Comparison of ENCODE assay signal across 14 cellular contexts in genomic region chr9:131960805-131961495, GRCh38.
DNase-seq lines count a peak whose midpoint lies in the region; ATAC-seq and TF ChIP-seq lines count a peak whose summit lies in the region.
"Had no signal": no experiment of that assay in that cellular context is flagged by ENCODE, and none has a peak within 500 bp of the region (broad histone marks: within the 10 kb centered on the region; RNA-seq: fewer than 3 reads in every experiment).

No MANE protein-coding gene starts in this region.

- no peak overlapping the region for H3K4me3 ChIP-seq in gastrocnemius medialis
- no peak overlapping the region for H3K4me3 ChIP-seq in esophagus muscularis mucosa
- H3K4me3 ChIP-seq: BLaER1 treated with 17β-estradiol and CSF1 and Interleukin-3, amounts not matched to agents 10 nM and 100 nM; vagina had no signal

- no peaks in the 10 kb centered on the region for H3K9me3 Mint-ChIP-seq in brain
- H3K9me3 Mint-ChIP-seq in chondrocyte (ENCODE audit: low read depth) = no peaks in the 10 kb centered on the region
- H3K9me3 Mint-ChIP-seq: HFFc6, WTC11 had no signal

- no peaks in the 10 kb centered on the region for H3K27me3 Mint-ChIP-seq in brain
- H3K27me3 Mint-ChIP-seq in chondrocyte (ENCODE audit: low read depth) = no peaks in the 10 kb centered on the region

- peak; percentile 38 to 41 for ATAC-seq in gastrocnemius medialis
- ATAC-seq: WTC11 had no signal

- H3K4me3 Mint-ChIP-seq in brain (peak overlapping the region in 4 of 5 experiments; percentile 1 to 27 (median 6)), chondrocyte (ENCODE audit: unreplicated experiment) (no peak overlapping the region)
- H3K4me3 Mint-ChIP-seq: HFFc6, WTC11 had no signal

- no peak for TF ChIP-seq EP300 in esophagus muscularis mucosa (IDR thresholded peaks at IDR 0.05)

- H3K9me3 ChIP-seq in gastrocnemius medialis = no peaks in the 10 kb centered on the region
- no peaks in the 10 kb centered on the region for H3K9me3 ChIP-seq in esophagus muscularis mucosa
- H3K9me3 ChIP-seq: BLaER1 treated with 17β-estradiol and CSF1 and Interleukin-3, amounts not matched to agents 10 nM and 100 nM; vagina had no signal

- H3K36me3 ChIP-seq in gastrocnemius medialis (no peaks in the 10 kb centered on the region), esophagus muscularis mucosa (peaks cover 0 to 4% (median 0%) of the 10 kb centered on the region in 4 donors)
- H3K36me3 ChIP-seq: vagina had no signal

- peaks cover 62% of the 10 kb centered on the region for H3K4me1 Mint-ChIP-seq in brain
- peaks cover 8% of the 10 kb centered on the region for H3K4me1 Mint-ChIP-seq in chondrocyte (ENCODE audit: low read depth)

- H3K27ac Mint-ChIP-seq in brain (peak overlapping the region in 4 of 5 experiments; percentile 3 to 86 (median 37)), chondrocyte (ENCODE audit: unreplicated experiment) (no peak overlapping the region)
- H3K27ac Mint-ChIP-seq: HFFc6, WTC11 had no signal

- in situ Hi-C loops in gastrocnemius medialis (cut with MboI; ENCODE audit: low sequenced_read_pairs in 4 of 4) = no loop called here

- H3K27me3 ChIP-seq in layer of hippocampus (ENCODE audit: control insufficient read depth, insufficient read depth, low read length) = no peaks in the 10 kb centered on the region
- H3K27me3 ChIP-seq in gastrocnemius medialis = no peaks in the 10 kb centered on the region
- no peaks in the 10 kb centered on the region for H3K27me3 ChIP-seq in esophagus muscularis mucosa
- H3K27me3 ChIP-seq: BLaER1 treated with 17β-estradiol and CSF1 and Interleukin-3, amounts not matched to agents 10 nM and 100 nM; vagina had no signal

- H3K36me3 Mint-ChIP-seq in brain (peaks cover 23% of the 10 kb centered on the region), chondrocyte (ENCODE audit: low read depth) (peaks cover 3% of the 10 kb centered on the region)

- TF ChIP-seq POLR2A in gastrocnemius medialis (IDR thresholded peaks at IDR 0.05) (no peak), esophagus muscularis mucosa (IDR thresholded peaks at IDR 0.05; ENCODE audit: low read depth) (no peak)

- intact Hi-C loops in gastrocnemius medialis (cut with DNase I; ENCODE audit: low total_unique reads) (no loop called here), esophagus muscularis mucosa (cut with DNase I) (no loop called here)

- H3K27ac ChIP-seq in layer of hippocampus (ENCODE audit: low read depth, low read length) (peak overlapping the region; percentile 91), gastrocnemius medialis (peak overlapping the region in 2 of 4 donors; percentile 18 to 50), esophagus muscularis mucosa (replicated peaks in 1 of 4) (no peak overlapping the region)
- H3K27ac ChIP-seq: BLaER1 treated with 17β-estradiol and CSF1 and Interleukin-3, amounts not matched to agents 10 nM and 100 nM; vagina had no signal

- peaks cover 29 to 37% of the 10 kb centered on the region in 2 donors for H3K4me1 ChIP-seq in gastrocnemius medialis
- H3K4me1 ChIP-seq in esophagus muscularis mucosa = peaks cover 0 to 11% (median 0%) of the 10 kb centered on the region in 4 donors
- H3K4me1 ChIP-seq: BLaER1 treated with 17β-estradiol and CSF1 and Interleukin-3, amounts not matched to agents 10 nM and 100 nM; vagina had no signal

- TF ChIP-seq CTCF in brain (conservative IDR thresholded peaks at IDR 0.05) (no peak), gastrocnemius medialis (IDR thresholded peaks at IDR 0.05 in 4 of 5, conservative IDR thresholded peaks at IDR 0.05 in 1 of 5) (no peak), chondrocyte (IDR thresholded peaks at IDR 0.05) (no peak), esophagus muscularis mucosa (IDR thresholded peaks at IDR 0.05) (no peak)

- DNase-seq in NCI-H526 (lab: John Stamatoyannopoulos, UW) = peak; percentile 11 to 53
- DNase-seq in gastrocnemius medialis = no peak
- no peak for DNase-seq in chondrocyte (ENCODE audit: low spot score)
- no peak for DNase-seq in DMS 273 (lab: John Stamatoyannopoulos, UW; ENCODE audit: unreplicated experiment)
- DNase-seq in esophagus muscularis mucosa (ENCODE audit: extremely low spot score) = no peak
- DNase-seq: activated naive CD4-positive, alpha-beta T cell; HFFc6; OCI-M1; stimulated activated CD4-positive, alpha-beta T cell treated with anti-CD3 and anti-CD28 coated beads, Interleukin-4, amount 100 ng/mL, for 1 hour had no signal

- WGBS in esophagus muscularis mucosa = 84% methylated on average over 12 of the region's 12 CpGs

Comparison
In these comparisons a context has a peak if more than half of its experiments do, and no peak if none do; other contexts are left out.
1. DNase-seq: peak in NCI-H526 (2 of 2); none in gastrocnemius medialis (0 of 2), chondrocyte (single experiment), DMS 273 (single experiment) and esophagus muscularis mucosa (single experiment).